ENCODE assay signal across 9 cellular contexts in genomic region chr7:2956526-2957368, GRCh38.
DNase-seq lines count a peak whose midpoint lies in the region; ATAC-seq and TF ChIP-seq lines count a peak whose summit lies in the region.
"Had no signal": no experiment of that assay in that cellular context is flagged by ENCODE, and none has a peak within 500 bp of the region (broad histone marks: within the 10 kb centered on the region; RNA-seq: fewer than 3 reads in every experiment).

No MANE protein-coding gene starts in this region.

- peaks cover 6% of the 10 kb centered on the region for H3K27me3 Mint-ChIP-seq in nephron progenitor cell (ENCODE audit: low read depth, poor library complexity)

- ATAC-seq in aorta (ENCODE audit: low FRiP score): no peak
- no peak for ATAC-seq in HG03280 (IDR thresholded peaks at IDR 0.05; ENCODE audit: unreplicated experiment)

- peaks cover 13% of the 10 kb centered on the region for H3K4me1 Mint-ChIP-seq in nephron progenitor cell

- H3K27me3 ChIP-seq in aorta (ENCODE audit: control insufficient read depth in 1 of 2, insufficient read depth in 2 of 2, low read length in 1 of 2): no peaks in the 10 kb centered on the region

- H3K4me1 ChIP-seq in aorta (ENCODE audit: control insufficient read depth in 1 of 2, insufficient read depth in 2 of 2, low read length in 2 of 2): no peaks in the 10 kb centered on the region

- no peak overlapping the region for H3K4me3 ChIP-seq in aorta (ENCODE audit: low read length in 2 of 2)

- H3K36me3 ChIP-seq in aorta (ENCODE audit: control insufficient read depth in 1 of 2, insufficient read depth in 2 of 2, low read length in 1 of 2): no peaks in the 10 kb centered on the region

- H3K4me3 Mint-ChIP-seq in nephron progenitor cell: no peak overlapping the region

- no peak overlapping the region for H3K27ac Mint-ChIP-seq in nephron progenitor cell

- TF ChIP-seq CTCF in GM13976 (IDR thresholded peaks at IDR 0.05; ENCODE audit: borderline replicate concordance, control extremely low read depth, extremely low read depth, insufficient read depth, missing control alignments) (no peak), nephron progenitor cell (IDR thresholded peaks at IDR 0.05) (no peak)

- H3K9me3 Mint-ChIP-seq in nephron progenitor cell: peaks cover 9% of the 10 kb centered on the region

- intact Hi-C loops in aorta (cut with DNase I): no loop called here

- 79 to 80% methylated on average over 12 of the region's 12 CpGs for WGBS in aorta, 2 donors

- no peak overlapping the region for H3K27ac ChIP-seq in aorta (ENCODE audit: low read depth in 1 of 2, low read length in 2 of 2)
- H3K27ac ChIP-seq: KMS-11 had no signal

- in situ Hi-C loops in GM13976 (cut with MboI; ENCODE audit: low sequenced_read_pairs, unreplicated experiment): no loop called here

- peak; percentile 30 for DNase-seq in stimulated activated naive CD4-positive, alpha-beta T cell treated with Interleukin-2 at 50 U/mL for 16 hours (lab: John Stamatoyannopoulos, UW)
- no peak for DNase-seq in stimulated activated naive CD4-positive, alpha-beta T cell (lab: John Stamatoyannopoulos, UW)
- peak; percentile 41 for DNase-seq in activated T-cell treated with anti-CD3 and anti-CD28 coated beads for 48 hours (ENCODE audit: low read depth)
- DNase-seq in islet precursor cell: peak; percentile 90
- DNase-seq in aorta: peak; percentile 17 to 49
- DNase-seq in GM13976 (ENCODE audit: low spot score): no peak
- DNase-seq in nephron progenitor cell: no peak

- H3K9me3 ChIP-seq in aorta (ENCODE audit: control insufficient read depth, low read length): no peaks in the 10 kb centered on the region

- no peaks in the 10 kb centered on the region for H3K36me3 Mint-ChIP-seq in nephron progenitor cell (ENCODE audit: low read depth)

Comparison
In these comparisons a context has a peak if more than half of its experiments do, and no peak if none do; other contexts are left out.
1. DNase-seq: peak in stimulated activated naive CD4-positive, alpha-beta T cell treated with Interleukin-2 at 50 U/mL for 16 hours (single experiment), activated T-cell treated with anti-CD3 and anti-CD28 coated beads for 48 hours (single experiment), islet precursor cell (single experiment) and aorta (2 of 2); none in stimulated activated naive CD4-positive, alpha-beta T cell (0 of 6), GM13976 (single experiment) and nephron progenitor cell (single experiment).